ENCODE assay signal across 1 cellular context in the genomic region with DNA sequence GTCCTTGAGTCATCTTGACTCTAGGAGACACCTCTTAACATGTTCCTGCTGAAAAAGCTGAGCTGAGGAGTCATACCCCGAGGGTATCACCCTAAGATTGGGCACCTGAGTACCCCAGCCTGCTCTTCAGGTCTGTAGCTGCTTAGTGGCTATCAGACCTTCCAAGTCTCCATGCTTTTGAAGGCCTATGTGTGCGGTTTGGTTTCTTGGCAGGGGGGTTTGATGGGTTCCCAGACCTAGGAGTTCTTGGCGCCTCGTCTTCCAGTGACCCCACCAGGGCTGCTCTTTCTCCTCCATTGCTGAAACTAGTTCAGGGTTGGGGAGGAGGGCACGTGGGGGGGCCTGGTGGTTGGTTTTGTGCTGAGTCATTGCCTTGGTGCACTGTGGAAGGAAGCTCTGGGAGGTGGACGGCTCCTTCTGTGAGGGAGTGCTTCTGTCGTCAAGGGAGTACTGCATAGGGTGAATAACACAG.
TF ChIP-seq lines count a peak whose summit lies in the region.

No MANE protein-coding gene starts in this region.

TF ChIP-seq in K562, 482 proteins besides CTCF, POLR2A, EP300 and RAD21 (continued from another document and continues in another):
- no peak for TF ChIP-seq PHF8 (IDR thresholded peaks at IDR 0.05; ENCODE audit: borderline replicate concordance, low read length)
- no peak for TF ChIP-seq PTRF (tag; IDR thresholded peaks at IDR 0.05)
- no peak for TF ChIP-seq ZNF197 (CRISPR knock-in tag; IDR thresholded peaks at IDR 0.05; ENCODE audit: low read depth)
- no peak for TF ChIP-seq U2AF2 (optimal IDR thresholded peaks at IDR 0.05; ENCODE audit: low read depth, low read length)
- TF ChIP-seq, protein P1, sequence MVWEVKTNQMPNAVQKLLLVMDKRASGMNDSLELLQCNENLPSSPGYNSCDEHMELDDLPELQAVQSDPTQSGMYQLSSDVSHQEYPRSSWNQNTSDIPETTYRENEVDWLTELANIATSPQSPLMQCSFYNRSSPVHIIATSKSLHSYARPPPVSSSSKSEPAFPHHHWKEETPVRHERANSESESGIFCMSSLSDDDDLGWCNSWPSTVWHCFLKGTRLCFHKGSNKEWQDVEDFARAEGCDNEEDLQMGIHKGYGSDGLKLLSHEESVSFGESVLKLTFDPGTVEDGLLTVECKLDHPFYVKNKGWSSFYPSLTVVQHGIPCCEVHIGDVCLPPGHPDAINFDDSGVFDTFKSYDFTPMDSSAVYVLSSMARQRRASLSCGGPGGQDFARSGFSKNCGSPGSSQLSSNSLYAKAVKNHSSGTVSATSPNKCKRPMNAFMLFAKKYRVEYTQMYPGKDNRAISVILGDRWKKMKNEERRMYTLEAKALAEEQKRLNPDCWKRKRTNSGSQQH (CRISPR knock-in tag; IDR thresholded peaks at IDR 0.05), result no peak
- no peak for TF ChIP-seq NR2F6 (CRISPR knock-in tag; IDR thresholded peaks at IDR 0.05)
- TF ChIP-seq, protein P2, sequence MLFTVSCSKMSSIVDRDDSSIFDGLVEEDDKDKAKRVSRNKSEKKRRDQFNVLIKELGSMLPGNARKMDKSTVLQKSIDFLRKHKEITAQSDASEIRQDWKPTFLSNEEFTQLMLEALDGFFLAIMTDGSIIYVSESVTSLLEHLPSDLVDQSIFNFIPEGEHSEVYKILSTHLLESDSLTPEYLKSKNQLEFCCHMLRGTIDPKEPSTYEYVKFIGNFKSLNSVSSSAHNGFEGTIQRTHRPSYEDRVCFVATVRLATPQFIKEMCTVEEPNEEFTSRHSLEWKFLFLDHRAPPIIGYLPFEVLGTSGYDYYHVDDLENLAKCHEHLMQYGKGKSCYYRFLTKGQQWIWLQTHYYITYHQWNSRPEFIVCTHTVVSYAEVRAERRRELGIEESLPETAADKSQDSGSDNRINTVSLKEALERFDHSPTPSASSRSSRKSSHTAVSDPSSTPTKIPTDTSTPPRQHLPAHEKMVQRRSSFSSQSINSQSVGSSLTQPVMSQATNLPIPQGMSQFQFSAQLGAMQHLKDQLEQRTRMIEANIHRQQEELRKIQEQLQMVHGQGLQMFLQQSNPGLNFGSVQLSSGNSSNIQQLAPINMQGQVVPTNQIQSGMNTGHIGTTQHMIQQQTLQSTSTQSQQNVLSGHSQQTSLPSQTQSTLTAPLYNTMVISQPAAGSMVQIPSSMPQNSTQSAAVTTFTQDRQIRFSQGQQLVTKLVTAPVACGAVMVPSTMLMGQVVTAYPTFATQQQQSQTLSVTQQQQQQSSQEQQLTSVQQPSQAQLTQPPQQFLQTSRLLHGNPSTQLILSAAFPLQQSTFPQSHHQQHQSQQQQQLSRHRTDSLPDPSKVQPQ (CRISPR knock-in tag; IDR thresholded peaks at IDR 0.05; ENCODE audit: borderline replicate concordance), result no peak
- TF ChIP-seq, protein P3, sequence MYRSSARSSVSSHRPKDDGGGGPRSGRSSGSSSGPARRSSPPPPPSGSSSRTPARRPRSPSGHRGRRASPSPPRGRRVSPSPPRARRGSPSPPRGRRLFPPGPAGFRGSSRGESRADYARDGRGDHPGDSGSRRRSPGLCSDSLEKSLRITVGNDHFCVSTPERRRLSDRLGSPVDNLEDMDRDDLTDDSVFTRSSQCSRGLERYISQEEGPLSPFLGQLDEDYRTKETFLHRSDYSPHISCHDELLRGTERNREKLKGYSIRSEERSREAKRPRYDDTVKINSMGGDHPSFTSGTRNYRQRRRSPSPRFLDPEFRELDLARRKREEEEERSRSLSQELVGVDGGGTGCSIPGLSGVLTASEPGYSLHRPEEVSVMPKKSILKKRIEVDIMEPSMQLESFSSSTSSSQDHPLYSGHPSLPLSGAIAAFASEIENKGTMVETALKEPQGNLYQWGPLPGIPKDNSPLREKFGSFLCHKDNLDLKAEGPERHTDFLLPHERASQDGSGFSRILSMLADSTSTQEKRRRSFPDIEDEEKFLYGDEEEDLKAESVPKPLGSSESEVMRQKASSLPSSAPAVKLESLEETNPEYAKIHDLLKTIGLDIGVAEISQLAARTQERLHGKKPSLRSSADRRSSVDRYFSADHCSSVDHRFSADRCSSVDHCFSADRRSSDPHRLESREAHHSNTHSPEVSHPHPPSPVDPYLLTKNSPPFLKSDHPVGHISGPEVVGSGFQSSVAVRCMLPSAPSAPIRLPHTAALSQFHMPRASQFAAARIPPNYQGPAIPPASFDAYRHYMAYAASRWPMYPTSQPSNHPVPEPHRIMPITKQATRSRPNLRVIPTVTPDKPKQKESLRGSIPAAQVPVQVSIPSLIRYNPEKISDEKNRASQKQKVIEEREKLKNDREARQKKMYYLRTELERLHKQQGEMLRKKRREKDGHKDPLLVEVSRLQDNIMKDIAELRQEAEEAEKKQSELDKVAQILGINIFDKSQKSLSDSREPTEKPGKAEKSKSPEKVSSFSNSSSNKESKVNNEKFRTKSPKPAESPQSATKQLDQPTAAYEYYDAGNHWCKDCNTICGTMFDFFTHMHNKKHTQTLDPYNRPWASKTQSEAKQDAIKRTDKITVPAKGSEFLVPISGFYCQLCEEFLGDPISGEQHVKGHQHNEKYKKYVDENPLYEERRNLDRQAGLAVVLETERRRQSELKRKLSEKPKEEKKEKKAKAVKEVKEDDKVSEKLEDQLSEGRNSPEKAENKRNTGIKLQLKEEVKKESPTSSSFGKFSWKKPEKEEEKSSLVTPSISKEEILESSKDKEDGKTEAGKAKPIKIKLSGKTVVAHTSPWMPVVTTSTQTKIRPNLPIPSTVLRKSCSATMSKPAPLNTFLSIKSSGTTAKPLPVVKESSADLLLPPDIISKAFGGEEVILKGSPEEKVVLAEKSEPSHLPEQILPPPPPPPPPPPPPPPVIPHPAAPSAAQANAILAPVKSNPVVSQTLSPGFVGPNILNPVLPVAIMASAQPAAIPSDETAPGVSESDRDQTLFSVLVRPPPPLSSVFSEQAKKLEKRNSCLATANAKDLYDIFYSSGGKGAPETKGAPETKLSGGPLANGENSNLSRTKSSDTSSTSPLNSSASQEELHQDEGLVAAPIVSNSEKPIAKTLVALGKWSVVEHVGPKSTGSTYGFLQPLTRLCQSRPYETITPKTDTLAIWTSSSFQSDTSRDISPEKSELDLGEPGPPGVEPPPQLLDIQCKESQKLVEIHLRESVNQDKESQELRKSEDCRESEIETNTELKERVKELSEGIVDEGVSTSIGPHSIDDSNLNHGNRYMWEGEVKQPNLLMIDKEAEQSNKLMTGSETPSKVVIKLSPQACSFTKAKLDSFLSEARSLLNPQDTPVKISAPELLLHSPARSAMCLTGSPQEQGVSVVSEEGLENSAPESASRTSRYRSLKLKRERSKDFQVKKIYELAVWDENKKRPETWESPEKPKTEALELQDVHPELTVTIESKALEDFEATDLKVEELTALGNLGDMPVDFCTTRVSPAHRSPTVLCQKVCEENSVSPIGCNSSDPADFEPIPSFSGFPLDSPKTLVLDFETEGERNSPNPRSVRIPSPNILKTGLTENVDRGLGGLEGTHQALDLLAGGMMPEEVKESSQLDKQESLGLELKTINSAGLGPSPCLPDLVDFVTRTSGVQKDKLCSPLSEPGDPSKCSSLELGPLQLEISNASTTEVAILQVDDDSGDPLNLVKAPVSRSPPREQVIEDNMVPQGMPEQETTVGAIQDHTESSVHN (IDR thresholded peaks at IDR 0.05; ENCODE audit: borderline replicate concordance in 1 of 2, low read depth in 1 of 2), result no peak
- TF ChIP-seq ETV5 (CRISPR knock-in tag; IDR thresholded peaks at IDR 0.05; ENCODE audit: low read depth), result no peak
- no peak for TF ChIP-seq ZBED1 (IDR thresholded peaks at IDR 0.05)
- TF ChIP-seq, protein P4, sequence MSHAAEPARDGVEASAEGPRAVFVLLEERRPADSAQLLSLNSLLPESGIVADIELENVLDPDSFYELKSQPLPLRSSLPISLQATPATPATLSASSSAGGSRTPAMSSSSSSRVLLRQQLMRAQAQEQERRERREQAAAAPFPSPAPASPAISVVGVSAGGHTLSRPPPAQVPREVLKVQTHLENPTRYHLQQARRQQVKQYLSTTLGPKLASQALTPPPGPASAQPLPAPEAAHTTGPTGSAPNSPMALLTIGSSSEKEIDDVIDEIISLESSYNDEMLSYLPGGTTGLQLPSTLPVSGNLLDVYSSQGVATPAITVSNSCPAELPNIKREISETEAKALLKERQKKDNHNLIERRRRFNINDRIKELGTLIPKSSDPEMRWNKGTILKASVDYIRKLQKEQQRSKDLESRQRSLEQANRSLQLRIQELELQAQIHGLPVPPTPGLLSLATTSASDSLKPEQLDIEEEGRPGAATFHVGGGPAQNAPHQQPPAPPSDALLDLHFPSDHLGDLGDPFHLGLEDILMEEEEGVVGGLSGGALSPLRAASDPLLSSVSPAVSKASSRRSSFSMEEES (CRISPR knock-in tag; IDR thresholded peaks at IDR 0.05), result no peak
- no peak for TF ChIP-seq KLF6 (CRISPR knock-in tag; IDR thresholded peaks at IDR 0.05; ENCODE audit: borderline replicate concordance)
- TF ChIP-seq ZNF785 (CRISPR knock-in tag; IDR thresholded peaks at IDR 0.05), result no peak
- no peak for TF ChIP-seq CCNT2 (IDR thresholded peaks at IDR 0.05; ENCODE audit: borderline replicate concordance, extremely low read depth, insufficient read length, low read depth, low read length)
- no peak for TF ChIP-seq TEAD4 (IDR thresholded peaks at IDR 0.05; ENCODE audit: low read length)
- no peak for TF ChIP-seq TEAD4 (CRISPR knock-in tag; IDR thresholded peaks at IDR 0.05; ENCODE audit: borderline replicate concordance)
- TF ChIP-seq ESRRA (IDR thresholded peaks at IDR 0.05; ENCODE audit: borderline replicate concordance, low read depth), result 0 out of 2 replicates have a peak, but pooled peaks have one; percentile 30
- TF ChIP-seq, protein P5, sequence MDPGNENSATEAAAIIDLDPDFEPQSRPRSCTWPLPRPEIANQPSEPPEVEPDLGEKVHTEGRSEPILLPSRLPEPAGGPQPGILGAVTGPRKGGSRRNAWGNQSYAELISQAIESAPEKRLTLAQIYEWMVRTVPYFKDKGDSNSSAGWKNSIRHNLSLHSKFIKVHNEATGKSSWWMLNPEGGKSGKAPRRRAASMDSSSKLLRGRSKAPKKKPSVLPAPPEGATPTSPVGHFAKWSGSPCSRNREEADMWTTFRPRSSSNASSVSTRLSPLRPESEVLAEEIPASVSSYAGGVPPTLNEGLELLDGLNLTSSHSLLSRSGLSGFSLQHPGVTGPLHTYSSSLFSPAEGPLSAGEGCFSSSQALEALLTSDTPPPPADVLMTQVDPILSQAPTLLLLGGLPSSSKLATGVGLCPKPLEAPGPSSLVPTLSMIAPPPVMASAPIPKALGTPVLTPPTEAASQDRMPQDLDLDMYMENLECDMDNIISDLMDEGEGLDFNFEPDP (CRISPR knock-in tag; IDR thresholded peaks at IDR 0.05), result no peak
- peak; percentile 17; the same call in 1 of the 2 replicates for TF ChIP-seq RB1 (IDR thresholded peaks at IDR 0.05; ENCODE audit: low read depth)
- no peak for TF ChIP-seq TCFL5 (CRISPR knock-in tag; conservative IDR thresholded peaks at IDR 0.05)
- no peak for TF ChIP-seq SREBF1 (IDR thresholded peaks at IDR 0.05; ENCODE audit: borderline replicate concordance, low read depth, low read length)
- no peak for TF ChIP-seq CAMTA2 (CRISPR knock-in tag; conservative IDR thresholded peaks at IDR 0.05)
- no peak for TF ChIP-seq EWSR1 (IDR thresholded peaks at IDR 0.05; ENCODE audit: borderline replicate concordance, low read depth, partially characterized antibody)
- no peak for TF ChIP-seq ZNF282 (CRISPR knock-in tag; IDR thresholded peaks at IDR 0.05)
- TF ChIP-seq, protein P6, sequence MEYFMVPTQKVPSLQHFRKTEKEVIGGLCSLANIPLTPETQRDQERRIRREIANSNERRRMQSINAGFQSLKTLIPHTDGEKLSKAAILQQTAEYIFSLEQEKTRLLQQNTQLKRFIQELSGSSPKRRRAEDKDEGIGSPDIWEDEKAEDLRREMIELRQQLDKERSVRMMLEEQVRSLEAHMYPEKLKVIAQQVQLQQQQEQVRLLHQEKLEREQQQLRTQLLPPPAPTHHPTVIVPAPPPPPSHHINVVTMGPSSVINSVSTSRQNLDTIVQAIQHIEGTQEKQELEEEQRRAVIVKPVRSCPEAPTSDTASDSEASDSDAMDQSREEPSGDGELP (CRISPR knock-in tag; IDR thresholded peaks at IDR 0.05; ENCODE audit: borderline replicate concordance), result peak; percentile 18; the same call in 1 of the 2 replicates
- no peak for TF ChIP-seq ZNF143 (CRISPR knock-in tag; IDR thresholded peaks at IDR 0.05)
- TF ChIP-seq DMBX1 (CRISPR knock-in tag; IDR thresholded peaks at IDR 0.05; ENCODE audit: borderline replicate concordance), result peak; percentile 33
- TF ChIP-seq, protein P7, sequence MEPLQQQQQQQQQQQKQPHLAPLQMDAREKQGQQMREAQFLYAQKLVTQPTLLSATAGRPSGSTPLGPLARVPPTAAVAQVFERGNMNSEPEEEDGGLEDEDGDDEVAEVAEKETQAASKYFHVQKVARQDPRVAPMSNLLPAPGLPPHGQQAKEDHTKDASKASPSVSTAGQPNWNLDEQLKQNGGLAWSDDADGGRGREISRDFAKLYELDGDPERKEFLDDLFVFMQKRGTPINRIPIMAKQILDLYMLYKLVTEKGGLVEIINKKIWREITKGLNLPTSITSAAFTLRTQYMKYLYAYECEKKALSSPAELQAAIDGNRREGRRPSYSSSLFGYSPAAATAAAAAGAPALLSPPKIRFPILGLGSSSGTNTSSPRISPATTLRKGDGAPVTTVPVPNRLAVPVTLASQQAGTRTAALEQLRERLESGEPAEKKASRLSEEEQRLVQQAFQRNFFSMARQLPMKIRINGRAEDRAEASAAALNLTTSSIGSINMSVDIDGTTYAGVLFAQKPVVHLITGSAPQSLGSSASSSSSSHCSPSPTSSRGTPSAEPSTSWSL (CRISPR knock-in tag; IDR thresholded peaks at IDR 0.05; ENCODE audit: borderline replicate concordance), result no peak
- TF ChIP-seq, protein P8, sequence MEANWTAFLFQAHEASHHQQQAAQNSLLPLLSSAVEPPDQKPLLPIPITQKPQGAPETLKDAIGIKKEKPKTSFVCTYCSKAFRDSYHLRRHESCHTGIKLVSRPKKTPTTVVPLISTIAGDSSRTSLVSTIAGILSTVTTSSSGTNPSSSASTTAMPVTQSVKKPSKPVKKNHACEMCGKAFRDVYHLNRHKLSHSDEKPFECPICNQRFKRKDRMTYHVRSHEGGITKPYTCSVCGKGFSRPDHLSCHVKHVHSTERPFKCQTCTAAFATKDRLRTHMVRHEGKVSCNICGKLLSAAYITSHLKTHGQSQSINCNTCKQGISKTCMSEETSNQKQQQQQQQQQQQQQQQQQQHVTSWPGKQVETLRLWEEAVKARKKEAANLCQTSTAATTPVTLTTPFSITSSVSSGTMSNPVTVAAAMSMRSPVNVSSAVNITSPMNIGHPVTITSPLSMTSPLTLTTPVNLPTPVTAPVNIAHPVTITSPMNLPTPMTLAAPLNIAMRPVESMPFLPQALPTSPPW (CRISPR knock-in tag; IDR thresholded peaks at IDR 0.05), result peak; percentile 93
- TF ChIP-seq, protein P9, sequence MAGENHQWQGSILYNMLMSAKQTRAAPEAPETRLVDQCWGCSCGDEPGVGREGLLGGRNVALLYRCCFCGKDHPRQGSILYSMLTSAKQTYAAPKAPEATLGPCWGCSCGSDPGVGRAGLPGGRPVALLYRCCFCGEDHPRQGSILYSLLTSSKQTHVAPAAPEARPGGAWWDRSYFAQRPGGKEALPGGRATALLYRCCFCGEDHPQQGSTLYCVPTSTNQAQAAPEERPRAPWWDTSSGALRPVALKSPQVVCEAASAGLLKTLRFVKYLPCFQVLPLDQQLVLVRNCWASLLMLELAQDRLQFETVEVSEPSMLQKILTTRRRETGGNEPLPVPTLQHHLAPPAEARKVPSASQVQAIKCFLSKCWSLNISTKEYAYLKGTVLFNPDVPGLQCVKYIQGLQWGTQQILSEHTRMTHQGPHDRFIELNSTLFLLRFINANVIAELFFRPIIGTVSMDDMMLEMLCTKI (IDR thresholded peaks at IDR 0.05; ENCODE audit: partially characterized antibody), result no peak
- no peak for TF ChIP-seq RBBP5 (IDR thresholded peaks at IDR 0.05; ENCODE audit: borderline replicate concordance, insufficient read depth, low read length, poor library complexity, severe bottlenecking)
- TF ChIP-seq HNRNPH1 (optimal IDR thresholded peaks at IDR 0.05; ENCODE audit: low read depth, low read length), result no peak
- TF ChIP-seq ZNF174 (CRISPR knock-in tag; IDR thresholded peaks at IDR 0.05), result no peak
- TF ChIP-seq ZNF324 (CRISPR knock-in tag; IDR thresholded peaks at IDR 0.05), result no peak
